Comparison of ENCODE assay signal across 2 cellular contexts in genomic region chr14:73753887-73754880, GRCh38.
TF ChIP-seq lines count a peak whose summit lies in the region.

No MANE protein-coding gene starts in this region.

TF ChIP-seq in K562, 482 proteins besides CTCF, POLR2A, EP300 and RAD21 (continued from another document):
- no peak for TF ChIP-seq FOXA3 (CRISPR knock-in tag; conservative IDR thresholded peaks at IDR 0.05 in 1 of 2, IDR thresholded peaks at IDR 0.05 in 1 of 2)
- TF ChIP-seq ZNF592 (IDR thresholded peaks at IDR 0.05): 0 out of 2 replicates have a peak, but pooled peaks have one; percentile 12
- TF ChIP-seq HMGXB4 (CRISPR knock-in tag; IDR thresholded peaks at IDR 0.05): no peak
- no peak for TF ChIP-seq STAG1 (CRISPR knock-in tag; IDR thresholded peaks at IDR 0.05; ENCODE audit: borderline replicate concordance)
- peak; percentile 20 for TF ChIP-seq SAP30 (IDR thresholded peaks at IDR 0.05; ENCODE audit: borderline replicate concordance, insufficient read depth, low read depth, low read length, poor library complexity, severe bottlenecking)
- 0 out of 2 replicates have a peak, but pooled peaks have one; percentile 25 for TF ChIP-seq ZBTB1 (CRISPR knock-in tag; IDR thresholded peaks at IDR 0.05; ENCODE audit: borderline replicate concordance, low read depth)
- no peak for TF ChIP-seq SUPT5H (IDR thresholded peaks at IDR 0.05)
- TF ChIP-seq MYNN (IDR thresholded peaks at IDR 0.05): 0 out of 2 replicates have a peak, but pooled peaks have one; percentile 24
- no peak for TF ChIP-seq MYNN (CRISPR knock-in tag; IDR thresholded peaks at IDR 0.05)
- TF ChIP-seq CCNT2 (IDR thresholded peaks at IDR 0.05; ENCODE audit: borderline replicate concordance, extremely low read depth, insufficient read length, low read depth, low read length): no peak
- TF ChIP-seq RBBP5 (IDR thresholded peaks at IDR 0.05; ENCODE audit: borderline replicate concordance, insufficient read depth, low read length, poor library complexity, severe bottlenecking): peak; percentile 26
- no peak for TF ChIP-seq OTX1 (CRISPR knock-in tag; IDR thresholded peaks at IDR 0.05)
- TF ChIP-seq PKNOX1 (IDR thresholded peaks at IDR 0.05): peak; percentile 54; the same call in 1 of the 2 replicates
- no peak for TF ChIP-seq ZNF696 (CRISPR knock-in tag; conservative IDR thresholded peaks at IDR 0.05)
- peak; percentile 7 for TF ChIP-seq KDM5B (IDR thresholded peaks at IDR 0.05; ENCODE audit: insufficient replicate concordance, low read depth, low read length)
- no peak for TF ChIP-seq TEAD1 (CRISPR knock-in tag; IDR thresholded peaks at IDR 0.05)
- no peak for TF ChIP-seq ZNF354B (CRISPR knock-in tag; IDR thresholded peaks at IDR 0.05)
- TF ChIP-seq RBM15 (IDR thresholded peaks at IDR 0.05; ENCODE audit: insufficient read depth, low read length): no peak
- no peak for TF ChIP-seq RFX5 (IDR thresholded peaks at IDR 0.05; ENCODE audit: low read depth, low read length)

TF ChIP-seq in HepG2, 621 proteins besides CTCF, POLR2A, EP300 and RAD21 (continued from another document and continues in another):
- TF ChIP-seq ZNF687 (CRISPR knock-in tag; IDR thresholded peaks at IDR 0.05) (peak; percentile 73), THAP9 (CRISPR knock-in tag; IDR thresholded peaks at IDR 0.05; ENCODE audit: borderline replicate concordance) (peak; percentile 34; the same call in 1 of the 2 replicates), FOXK2 (IDR thresholded peaks at IDR 0.05) (no peak), HMG20B (CRISPR knock-in tag; conservative IDR thresholded peaks at IDR 0.05) (no peak), CHD2 (IDR thresholded peaks at IDR 0.05; ENCODE audit: low read depth, low read length) (no peak), ZBTB49 (CRISPR knock-in tag; IDR thresholded peaks at IDR 0.05; ENCODE audit: borderline replicate concordance) (no peak), UBTF (CRISPR knock-in tag; IDR thresholded peaks at IDR 0.05) (peak; percentile 41; the same call in 1 of the 2 replicates), ZNF225 (CRISPR knock-in tag; IDR thresholded peaks at IDR 0.05) (no peak), ZC3H4 (CRISPR knock-in tag; IDR thresholded peaks at IDR 0.05; ENCODE audit: borderline replicate concordance) (no peak), HNF1B (CRISPR knock-in tag; IDR thresholded peaks at IDR 0.05) (0 out of 2 replicates have a peak, but pooled peaks have one; percentile 6), ZNF282 (IDR thresholded peaks at IDR 0.05; ENCODE audit: partially characterized antibody) (no peak), GABPA (IDR thresholded peaks at IDR 0.05; ENCODE audit: low read depth, low read length) (0 out of 2 replicates have a peak, but pooled peaks have one; percentile 3), GABPA (CRISPR knock-in tag; IDR thresholded peaks at IDR 0.05; ENCODE audit: low read depth) (no peak; the same call in 1 of the 2 replicates), ZNF382 (CRISPR knock-in tag; IDR thresholded peaks at IDR 0.05; ENCODE audit: borderline replicate concordance) (no peak), THAP8 (CRISPR knock-in tag; IDR thresholded peaks at IDR 0.05; ENCODE audit: borderline replicate concordance) (0 out of 2 replicates have a peak, but pooled peaks have one; percentile 11), CBX5 (CRISPR knock-in tag; IDR thresholded peaks at IDR 0.05; ENCODE audit: borderline replicate concordance) (no peak), ZHX1 (CRISPR knock-in tag; IDR thresholded peaks at IDR 0.05; ENCODE audit: low read depth) (no peak), PHF21A (CRISPR knock-in tag; IDR thresholded peaks at IDR 0.05) (peak; percentile 16; the same call in 1 of the 2 replicates), ZNF891 (CRISPR knock-in tag; IDR thresholded peaks at IDR 0.05) (no peak), ZNF264 (CRISPR knock-in tag; IDR thresholded peaks at IDR 0.05) (0 out of 2 replicates have a peak, but pooled peaks have one; percentile 3), SATB2 (CRISPR knock-in tag; IDR thresholded peaks at IDR 0.05) (no peak), HNRNPH1 (optimal IDR thresholded peaks at IDR 0.05; ENCODE audit: low read depth, low read length) (no peak), RORA (CRISPR knock-in tag; IDR thresholded peaks at IDR 0.05) (no peak), ZNF513 (CRISPR knock-in tag; conservative IDR thresholded peaks at IDR 0.05) (no peak), TBL1XR1 (IDR thresholded peaks at IDR 0.05; ENCODE audit: borderline replicate concordance, low read length, partially characterized antibody) (no peak), ZNF235 (CRISPR knock-in tag; IDR thresholded peaks at IDR 0.05; ENCODE audit: borderline replicate concordance) (no peak), ZNF570 (CRISPR knock-in tag; IDR thresholded peaks at IDR 0.05; ENCODE audit: borderline replicate concordance) (no peak), ATM (IDR thresholded peaks at IDR 0.05; ENCODE audit: borderline replicate concordance) (no peak)
